15 cellular contexts compared by ENCODE assay signal in genomic region chr9:2523601-2524000, GRCh38.
DNase-seq lines count a peak whose midpoint lies in the region; TF ChIP-seq lines count a peak whose summit lies in the region.
"Had no signal": no experiment of that assay in that cellular context is flagged by ENCODE, and none has a peak within 500 bp of the region (broad histone marks: within the 10 kb centered on the region; RNA-seq: fewer than 3 reads in every experiment).

No MANE protein-coding gene starts in this region.

- peak overlapping the region; percentile 73 for H3K27ac ChIP-seq in SJCRH30
- no peak overlapping the region for H3K27ac ChIP-seq in neural progenitor cell
- no peak overlapping the region for H3K27ac ChIP-seq in tibial nerve
- H3K27ac ChIP-seq: GM23248 had no signal

- H3K27me3 Mint-ChIP-seq in glutamatergic neuron (ENCODE audit: unreplicated experiment) (peaks cover 2% of the 10 kb centered on the region), neural progenitor cell (ENCODE audit: insufficient read depth, low read depth) (no peaks in the 10 kb centered on the region)

- no peak overlapping the region for H3K4me2 ChIP-seq in neural progenitor cell

- H3K27me3 ChIP-seq in SJCRH30, result no peaks in the 10 kb centered on the region
- no peaks in the 10 kb centered on the region for H3K27me3 ChIP-seq in neural progenitor cell
- H3K27me3 ChIP-seq in tibial nerve, result no peaks in the 10 kb centered on the region

- no peak overlapping the region for H3K4me3 Mint-ChIP-seq in glutamatergic neuron (ENCODE audit: unreplicated experiment)
- no peak overlapping the region for H3K4me3 Mint-ChIP-seq in neural progenitor cell
- H3K4me3 Mint-ChIP-seq: CD4-positive, alpha-beta memory T cell; H9 had no signal

- no peak overlapping the region for H3K4me3 ChIP-seq in SJCRH30
- no peak overlapping the region for H3K4me3 ChIP-seq in neural progenitor cell
- H3K4me3 ChIP-seq in tibial nerve, result no peak overlapping the region
- H3K4me3 ChIP-seq: GM12878, GM23248 had no signal

- peak; percentile 67 to 78 for DNase-seq in SJCRH30
- DNase-seq in glutamatergic neuron, result peak; percentile 30
- DNase-seq in neural progenitor cell (ENCODE audit: low spot score), result no peak
- peak; percentile 54 for DNase-seq in retina
- no peak for DNase-seq in tibial nerve (ENCODE audit: low spot score in 2 of 2)
- no peak for DNase-seq in GDM1 (lab: John Stamatoyannopoulos, UW)
- DNase-seq in COR-L47 (lab: John Stamatoyannopoulos, UW), result no peak
- DNase-seq: C1 segment of cervical spinal cord; Caco-2; CD4-positive, alpha-beta memory T cell; DMS153; DND-41; GM23248; H9 had no signal

- H3K9me3 ChIP-seq in SJCRH30 (replicated peaks) (no peaks in the 10 kb centered on the region; the same call in 1 of the 2 replicates), neural progenitor cell (ENCODE audit: low read depth) (no peaks in the 10 kb centered on the region), tibial nerve (peaks cover 0 to 21% (median 0%) of the 10 kb centered on the region in 4 donors)
- H3K9me3 ChIP-seq: Caco-2 had no signal

- H3K27ac Mint-ChIP-seq in glutamatergic neuron (ENCODE audit: unreplicated experiment) (peak overlapping the region; percentile 60), neural progenitor cell (no peak overlapping the region)
- H3K27ac Mint-ChIP-seq: CD4-positive, alpha-beta memory T cell had no signal

- TF ChIP-seq EP300 in tibial nerve (IDR thresholded peaks at IDR 0.05), result no peak

- TF ChIP-seq POLR2A in tibial nerve (IDR thresholded peaks at IDR 0.05), result no peak

- H3K36me3 Mint-ChIP-seq in glutamatergic neuron (ENCODE audit: unreplicated experiment) (peaks cover 22% of the 10 kb centered on the region), neural progenitor cell (no peaks in the 10 kb centered on the region)
- H3K36me3 Mint-ChIP-seq: CD4-positive, alpha-beta memory T cell had no signal

- no peaks in the 10 kb centered on the region for H3K36me3 ChIP-seq in SJCRH30
- no peaks in the 10 kb centered on the region for H3K36me3 ChIP-seq in neural progenitor cell
- no peaks in the 10 kb centered on the region for H3K36me3 ChIP-seq in tibial nerve

- H3K9ac ChIP-seq in neural progenitor cell, result no peak overlapping the region
- H3K9ac ChIP-seq: GM23248 had no signal

- H4K20me1 ChIP-seq in neural progenitor cell (ENCODE audit: low read depth), result no peaks in the 10 kb centered on the region

- H3K4me1 Mint-ChIP-seq in glutamatergic neuron (ENCODE audit: low read depth, unreplicated experiment) (peaks cover 5% of the 10 kb centered on the region), neural progenitor cell (peaks cover 3% of the 10 kb centered on the region)
- H3K4me1 Mint-ChIP-seq: CD4-positive, alpha-beta memory T cell had no signal

- no peak for TF ChIP-seq CTCF in glutamatergic neuron (IDR thresholded peaks at IDR 0.05; ENCODE audit: partially characterized antibody, unreplicated experiment)
- no peak for TF ChIP-seq CTCF in neural progenitor cell (IDR thresholded peaks at IDR 0.05)
- TF ChIP-seq CTCF in tibial nerve (IDR thresholded peaks at IDR 0.05), result no peak

- no peaks in the 10 kb centered on the region for H3F3A ChIP-seq in neural progenitor cell (ENCODE audit: low read depth)

- H3K79me2 ChIP-seq in neural progenitor cell (ENCODE audit: low read depth), result no peaks in the 10 kb centered on the region

- H3K4me1 ChIP-seq in SJCRH30 (peaks cover 24% of the 10 kb centered on the region), neural progenitor cell (no peaks in the 10 kb centered on the region), tibial nerve (peaks cover 0 to 4% (median 0%) of the 10 kb centered on the region in 4 donors)
- H3K4me1 ChIP-seq: Caco-2 had no signal

- H2AFZ ChIP-seq in neural progenitor cell (replicated peaks), result peak overlapping the region; percentile 72
- H2AFZ ChIP-seq: GM23248 had no signal

- WGBS in tibial nerve, 2 donors, result 83 to 89% methylated on average over 6 of the region's 6 CpGs

- H3K9me3 Mint-ChIP-seq in glutamatergic neuron (ENCODE audit: unreplicated experiment), result peaks cover 9% of the 10 kb centered on the region
- H3K9me3 Mint-ChIP-seq in neural progenitor cell, result peaks cover 11% of the 10 kb centered on the region

Comparison
In these comparisons a context has a peak if more than half of its experiments do, and no peak if none do; other contexts are left out.
1. DNase-seq: peak in SJCRH30 (2 of 2), glutamatergic neuron (single experiment) and retina (single experiment); none in neural progenitor cell (single experiment), tibial nerve (0 of 2), GDM1 (single experiment) and COR-L47 (single experiment).